Comparison of ENCODE assay signal across 17 cellular contexts in the genomic region with DNA sequence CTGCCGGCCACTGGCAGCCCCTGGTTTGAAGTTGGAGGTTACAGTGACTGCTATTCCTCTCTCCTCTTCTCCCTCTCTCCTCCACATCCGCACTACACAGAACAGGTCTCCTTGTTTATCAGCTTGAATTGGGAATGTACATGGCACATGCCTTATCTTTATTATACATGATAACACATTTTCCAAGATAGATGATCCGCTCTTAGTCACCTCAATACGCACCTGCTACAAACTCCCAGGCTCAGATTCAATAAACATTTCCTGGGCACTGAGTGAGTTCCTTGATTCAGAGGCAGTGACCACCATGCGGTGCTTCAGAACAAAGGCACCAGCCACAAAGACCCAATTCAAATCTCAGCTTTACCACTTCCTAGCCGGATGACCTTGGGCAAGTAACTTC.
A peak's percentile ranks its signal among the peaks of the same experiment; 100 is the strongest.
DNase-seq lines count a peak whose midpoint lies in the region; ATAC-seq and TF ChIP-seq lines count a peak whose summit lies in the region.
"Had no signal": no experiment of that assay in that cellular context is flagged by ENCODE, and none has a peak within 500 bp of the region (broad histone marks: within the 10 kb centered on the region; RNA-seq: fewer than 3 reads in every experiment).

No MANE protein-coding gene starts in this region.

- H3K4me1 Mint-ChIP-seq in MCF 10A (ENCODE audit: insufficient read depth, unreplicated experiment), result no peaks in the 10 kb centered on the region

- in situ Hi-C loops in SK-MEL-5 (cut with HindIII; ENCODE audit: low pct_unique_long_range_greater_than_20kb, low sequenced_read_pairs), result no loop called here

- H3K4me2 ChIP-seq in BLaER1, result peak overlapping the region; percentile 24; the same call in 1 of the 2 replicates

- no peak overlapping the region for H3K4me3 Mint-ChIP-seq in MCF 10A (ENCODE audit: unreplicated experiment)
- H3K4me3 Mint-ChIP-seq: CD8-positive, alpha-beta T cell had no signal

- H3K9me3 ChIP-seq in BLaER1 (no peaks in the 10 kb centered on the region), mucosa of descending colon (no peaks in the 10 kb centered on the region)
- H3K9me3 ChIP-seq: BLaER1 treated with 17β-estradiol and CSF1 and Interleukin-3, amounts not matched to agents 10 nM and 100 nM; HAP-1 had no signal

- DNase-seq in SK-MEL-5 (ENCODE audit: low read depth, low spot score), result peak; percentile 43
- no peak for DNase-seq in mucosa of descending colon
- DNase-seq in stimulated activated naive CD4-positive, alpha-beta T cell treated with Interleukin-2 at 50 U/mL for 16 hours (lab: John Stamatoyannopoulos, UW), result no peak
- DNase-seq in NCI-H2081 (lab: John Stamatoyannopoulos, UW), result no peak
- DNase-seq in MCF 10A (ENCODE audit: unreplicated experiment), result no peak
- DNase-seq: Calu3; CD8-positive, alpha-beta T cell; DMS79 treated with DMSO at 0.1 percent for 48 hours; EL; GM23248 had no signal

- no peak overlapping the region for H3K4me3 ChIP-seq in BLaER1
- H3K4me3 ChIP-seq in mucosa of descending colon, result no peak overlapping the region
- H3K4me3 ChIP-seq: BLaER1 treated with 17β-estradiol and CSF1 and Interleukin-3, amounts not matched to agents 10 nM and 100 nM; GM12878; GM23248; HAP-1; K562 had no signal

- no peaks in the 10 kb centered on the region for H3K36me3 Mint-ChIP-seq in MCF 10A (ENCODE audit: insufficient read depth, unreplicated experiment)
- H3K36me3 Mint-ChIP-seq: CD8-positive, alpha-beta T cell had no signal

- CTCF ChIA-PET in MCF 10A (lab: Yijun Ruan, JAX), result no interaction called here

- intact Hi-C loops in mucosa of descending colon (cut with DNase I, micrococcal nuclease), result no loop called here
- intact Hi-C loops in MCF 10A (cut with micrococcal nuclease), result no loop called here

- ATAC-seq in mucosa of descending colon (peak; percentile 74), HG03097 (IDR thresholded peaks at IDR 0.05; ENCODE audit: low FRiP score, unreplicated experiment) (no peak)
- ATAC-seq: CD8-positive, alpha-beta T cell; GM12878; K562 had no signal

- BruUV-seq in MCF 10A (replicated peaks; lab: Mats Ljungman, UMichigan), result no TSS peak

- peaks cover 34% of the 10 kb centered on the region for H3K9me3 Mint-ChIP-seq in MCF 10A (ENCODE audit: unreplicated experiment)
- H3K9me3 Mint-ChIP-seq: CD8-positive, alpha-beta T cell had no signal

- no peak overlapping the region for H3K9ac ChIP-seq in BLaER1
- H3K9ac ChIP-seq: BLaER1 treated with 17β-estradiol and CSF1 and Interleukin-3, amounts not matched to agents 10 nM and 100 nM; GM23248 had no signal

- POLR2A ChIA-PET in MCF 10A (lab: Yijun Ruan, JAX), result no interaction called here

- no peaks in the 10 kb centered on the region for H4K20me1 ChIP-seq in BLaER1
- H4K20me1 ChIP-seq: BLaER1 treated with 17β-estradiol and CSF1 and Interleukin-3, amounts not matched to agents 10 nM and 100 nM had no signal

- no peak overlapping the region for H3K27ac ChIP-seq in BLaER1
- H3K27ac ChIP-seq: BLaER1 treated with 17β-estradiol and CSF1 and Interleukin-3, amounts not matched to agents 10 nM and 100 nM; GM23248; HL-60 had no signal

- H3K27ac Mint-ChIP-seq in MCF 10A (ENCODE audit: low read depth, unreplicated experiment), result no peak overlapping the region
- H3K27ac Mint-ChIP-seq: CD8-positive, alpha-beta T cell had no signal

- TF ChIP-seq CTCF in mucosa of descending colon (IDR thresholded peaks at IDR 0.05), result no peak
- no peak for TF ChIP-seq CTCF in MCF 10A (IDR thresholded peaks at IDR 0.05; ENCODE audit: unreplicated experiment)

- H3K27me3 ChIP-seq in BLaER1, result no peaks in the 10 kb centered on the region
- H3K27me3 ChIP-seq: BLaER1 treated with 17β-estradiol and CSF1 and Interleukin-3, amounts not matched to agents 10 nM and 100 nM had no signal

- no peaks in the 10 kb centered on the region for H3K27me3 Mint-ChIP-seq in MCF 10A (ENCODE audit: insufficient read depth, unreplicated experiment)

- H3K36me3 ChIP-seq in BLaER1 (no peaks in the 10 kb centered on the region), mucosa of descending colon (ENCODE audit: low read depth) (no peaks in the 10 kb centered on the region)
- H3K36me3 ChIP-seq: BLaER1 treated with 17β-estradiol and CSF1 and Interleukin-3, amounts not matched to agents 10 nM and 100 nM; HAP-1 had no signal

- H3K4me1 ChIP-seq in BLaER1, result peaks cover 17% of the 10 kb centered on the region
- H3K4me1 ChIP-seq in mucosa of descending colon (ENCODE audit: low read depth), result no peaks in the 10 kb centered on the region
- H3K4me1 ChIP-seq: HAP-1 had no signal
